In the genomic region with DNA sequence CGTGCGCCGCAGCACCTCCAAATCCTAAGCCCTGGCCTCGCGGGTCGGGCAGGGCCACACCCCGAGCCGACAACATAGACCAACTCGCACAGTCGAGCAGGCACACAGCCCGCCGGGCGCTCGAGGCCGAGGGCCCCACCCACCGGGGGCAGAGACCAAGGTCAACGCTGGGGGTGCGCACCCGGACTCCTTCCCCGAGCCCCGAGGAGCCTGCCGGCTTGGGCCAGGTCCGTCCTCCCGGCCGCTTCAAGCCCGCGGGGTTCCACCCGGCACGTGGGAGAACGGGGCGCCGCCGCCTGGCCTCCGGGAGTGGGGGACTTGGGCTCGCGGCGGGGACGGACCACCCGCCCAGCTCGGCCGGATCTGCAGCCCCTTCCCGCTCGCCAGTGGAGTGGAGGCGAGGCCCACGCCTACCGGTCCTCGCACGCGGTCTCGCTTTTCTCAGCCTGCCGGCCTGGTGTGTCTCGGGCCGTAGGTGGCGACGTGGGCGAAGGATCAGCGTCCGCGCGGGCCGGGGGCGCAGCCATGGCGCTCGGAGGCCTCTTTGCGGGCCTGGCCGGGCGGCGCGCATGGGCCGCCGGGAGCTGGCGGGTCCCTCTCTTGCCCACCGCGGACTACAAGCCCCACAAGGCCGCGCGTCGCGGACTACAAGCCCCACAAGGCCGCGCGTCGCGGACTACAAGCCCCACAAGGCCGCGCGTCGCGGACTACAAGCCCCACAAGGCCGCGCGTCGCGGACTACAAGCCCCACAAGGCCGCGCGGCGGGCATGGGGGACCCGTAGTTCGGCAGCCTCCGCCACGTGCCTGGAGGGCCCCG, we compare ENCODE assay signal across 8 cellular contexts. TPM values are rescaled to one million over a fixed set of nuclear protein-coding genes. Genes with fewer than 3 reads are reported as not detected.
DNase-seq lines count a peak whose midpoint lies in the region; ATAC-seq and TF ChIP-seq lines count a peak whose summit lies in the region.

A gene (minus strand): TSS at position 571 of the 818 bp plus-strand sequence. CDS start 44 bp downstream, at position 527.

- H3K4me3 ChIP-seq in fibroblast of mammary gland (ENCODE audit: control insufficient read depth, low read depth, low read length): peak within 1 kb of the TSS; percentile 73

- peak; percentile 74 for DNase-seq in DMS114 treated with DMSO at 0.1 percent for 48 hours (lab: John Stamatoyannopoulos, UW; ENCODE audit: unreplicated experiment)
- DNase-seq in HUDEP-2 (lab: John Stamatoyannopoulos, UW; ENCODE audit: unreplicated experiment in 76 of 76): peak in 73 of 76 experiments; percentile 17 to 90 (median 76)
- DNase-seq in RKO (ENCODE audit: low spot score): peak; percentile 93
- DNase-seq in activated T-helper 2 cell treated with anti-CD3 and anti-CD28 coated beads, Interferon-gamma antibody, Interleukin-2, Interleukin-4, amounts not matched to agents 10 μg/mL and 5 μg/mL and 100 μg/mL, durations not matched to agents 14 hours and 24 hours and 36 hours (ENCODE audit: low spot score): peak; percentile 88
- peak; percentile 88 for DNase-seq in fibroblast of mammary gland (ENCODE audit: low read depth)
- DNase-seq in natural killer cell treated with Interleukin-12 subunit alpha and Interleukin-12 subunit beta and Interleukin-15 and Interleukin-18, amount 100 ng/mL, for 72 hours (ENCODE audit: low spot score): peak; percentile 91
- peak; percentile 90 for DNase-seq in stimulated activated naive CD8-positive, alpha-beta T cell treated with anti-CD3 and anti-CD28 coated beads, Interleukin-15, Interleukin-2, amounts not matched to agents 100 U/mL and 50 U/mL, for 24 hours

- H3K4me1 Mint-ChIP-seq in activated T-helper 2 cell treated with anti-CD3 and anti-CD28 coated beads, Interferon-gamma antibody, Interleukin-2, Interleukin-4, amounts not matched to agents 10 μg/mL and 5 μg/mL and 100 μg/mL, durations not matched to agents 14 hours and 24 hours and 36 hours (ENCODE audit: low read depth): peaks cover 24% of the 10 kb centered on the region
- H3K4me1 Mint-ChIP-seq in natural killer cell treated with Interleukin-12 subunit alpha and Interleukin-12 subunit beta and Interleukin-15 and Interleukin-18, amount 100 ng/mL, for 72 hours (ENCODE audit: low read depth in 2 of 2): peaks cover 13 to 15% of the 10 kb centered on the region in 2 donors

- intact Hi-C loops in activated T-helper 2 cell treated with anti-CD3 and anti-CD28 coated beads, Interferon-gamma antibody, Interleukin-2, Interleukin-4, amounts not matched to agents 10 μg/mL and 5 μg/mL and 100 μg/mL, durations not matched to agents 14 hours and 24 hours and 36 hours (cut with micrococcal nuclease): loop anchor here (2.0 to 5.0 kb wide), 3 partner anchors 25 to 419 kb away; a partner anchor contains a TSS

- peak within 1 kb of the TSS; percentile 84 for H3K4me3 Mint-ChIP-seq in activated T-helper 2 cell treated with anti-CD3 and anti-CD28 coated beads, Interferon-gamma antibody, Interleukin-2, Interleukin-4, amounts not matched to agents 10 μg/mL and 5 μg/mL and 100 μg/mL, durations not matched to agents 14 hours and 24 hours and 36 hours (ENCODE audit: low read depth)
- H3K4me3 Mint-ChIP-seq in natural killer cell treated with Interleukin-12 subunit alpha and Interleukin-12 subunit beta and Interleukin-15 and Interleukin-18, amount 100 ng/mL, for 72 hours: peak within 1 kb of the TSS; percentile 66

- peaks cover 22% of the 10 kb centered on the region for H3K36me3 Mint-ChIP-seq in activated T-helper 2 cell treated with anti-CD3 and anti-CD28 coated beads, Interferon-gamma antibody, Interleukin-2, Interleukin-4, amounts not matched to agents 10 μg/mL and 5 μg/mL and 100 μg/mL, durations not matched to agents 14 hours and 24 hours and 36 hours (ENCODE audit: low read depth)
- H3K36me3 Mint-ChIP-seq in natural killer cell treated with Interleukin-12 subunit alpha and Interleukin-12 subunit beta and Interleukin-15 and Interleukin-18, amount 100 ng/mL, for 72 hours: no peaks in the 10 kb centered on the region

- ATAC-seq in GM21381 (IDR thresholded peaks at IDR 0.05; ENCODE audit: unreplicated experiment): peak; percentile 71
- ATAC-seq in natural killer cell treated with Interleukin-12 subunit alpha and Interleukin-12 subunit beta and Interleukin-15 and Interleukin-18, amount 100 ng/mL, for 72 hours: peak; percentile 92 to 93
- ATAC-seq in stimulated activated naive CD8-positive, alpha-beta T cell treated with anti-CD3 and anti-CD28 coated beads, Interleukin-15, Interleukin-2, amounts not matched to agents 100 U/mL and 50 U/mL, for 24 hours: peak; percentile 83

- peak within 1 kb of the TSS; percentile 83 for H3K27ac Mint-ChIP-seq in activated T-helper 2 cell treated with anti-CD3 and anti-CD28 coated beads, Interferon-gamma antibody, Interleukin-2, Interleukin-4, amounts not matched to agents 10 μg/mL and 5 μg/mL and 100 μg/mL, durations not matched to agents 14 hours and 24 hours and 36 hours
- H3K27ac Mint-ChIP-seq in natural killer cell treated with Interleukin-12 subunit alpha and Interleukin-12 subunit beta and Interleukin-15 and Interleukin-18, amount 100 ng/mL, for 72 hours: peak within 1 kb of the TSS in 1 of 2 donors; percentile 28

- H3K9me3 Mint-ChIP-seq in activated T-helper 2 cell treated with anti-CD3 and anti-CD28 coated beads, Interferon-gamma antibody, Interleukin-2, Interleukin-4, amounts not matched to agents 10 μg/mL and 5 μg/mL and 100 μg/mL, durations not matched to agents 14 hours and 24 hours and 36 hours: no peaks in the 10 kb centered on the region
- no peaks in the 10 kb centered on the region for H3K9me3 Mint-ChIP-seq in natural killer cell treated with Interleukin-12 subunit alpha and Interleukin-12 subunit beta and Interleukin-15 and Interleukin-18, amount 100 ng/mL, for 72 hours

- no peak for TF ChIP-seq CTCF in fibroblast of mammary gland (conservative IDR thresholded peaks at IDR 0.05; ENCODE audit: control insufficient read depth, insufficient read depth, low read depth, low read length)

- no peaks in the 10 kb centered on the region for H3K27me3 Mint-ChIP-seq in activated T-helper 2 cell treated with anti-CD3 and anti-CD28 coated beads, Interferon-gamma antibody, Interleukin-2, Interleukin-4, amounts not matched to agents 10 μg/mL and 5 μg/mL and 100 μg/mL, durations not matched to agents 14 hours and 24 hours and 36 hours (ENCODE audit: low read depth)
- H3K27me3 Mint-ChIP-seq in natural killer cell treated with Interleukin-12 subunit alpha and Interleukin-12 subunit beta and Interleukin-15 and Interleukin-18, amount 100 ng/mL, for 72 hours: no peaks in the 10 kb centered on the region

RNA-seq across cellular contexts. Expression of the gene that starts here (rescaled TPM):
- 48.7 and 51.2 TPM in 2 replicates for total RNA-seq in activated T-helper 2 cell treated with anti-CD3 and anti-CD28 coated beads, Interferon-gamma antibody, Interleukin-2, Interleukin-4, amounts not matched to agents 10 μg/mL and 5 μg/mL and 100 μg/mL, durations not matched to agents 14 hours and 24 hours and 36 hours
- 10 to 100 TPM; 32.6 to 52.9 TPM for total RNA-seq in natural killer cell treated with Interleukin-12 subunit alpha and Interleukin-12 subunit beta and Interleukin-15 and Interleukin-18, amount 100 ng/mL, for 72 hours

Comparison
In these comparisons a context has a peak if more than half of its experiments do, and no peak if none do; other contexts are left out.
1. Peak in every context shown above with its lines: DNase-seq, ATAC-seq and H3K4me3 ChIP-seq.